23 cellular contexts compared by ENCODE assay signal in the genomic region with DNA sequence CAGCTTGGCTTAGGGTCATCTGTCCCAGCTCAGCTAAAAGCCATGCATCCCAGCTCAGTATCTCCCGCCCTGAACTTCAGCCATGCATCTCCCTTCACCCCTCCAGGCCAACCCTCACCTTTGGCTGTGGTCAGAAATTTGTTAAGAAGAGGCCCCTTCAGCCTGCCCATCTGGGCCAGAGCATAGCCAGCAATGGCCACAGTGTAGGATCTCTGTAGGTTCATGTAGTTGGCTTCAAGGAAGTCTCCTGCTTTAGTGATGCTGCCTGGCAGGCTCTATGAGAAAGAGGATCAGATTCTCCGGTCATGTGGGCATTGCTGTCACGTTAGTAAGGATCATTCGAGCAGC. TPM values are rescaled to one million over a fixed set of nuclear protein-coding genes. Genes with fewer than 3 reads are reported as not detected.
DNase-seq lines count a peak whose midpoint lies in the region; ATAC-seq, FAIRE-seq and TF ChIP-seq lines count a peak whose summit lies in the region.
"Had no signal": no experiment of that assay in that cellular context is flagged by ENCODE, and none has a peak within 500 bp of the region (broad histone marks: within the 10 kb centered on the region; RNA-seq: fewer than 3 reads in every experiment).

No MANE protein-coding gene starts in this region.

- TF ChIP-seq CTCF in GM12878 (IDR thresholded peaks at IDR 0.05 in 2 of 3, conservative IDR thresholded peaks at IDR 0.05 in 1 of 3; ENCODE audit: control insufficient read depth in 2 of 3, extremely low read depth in 1 of 3, insufficient read depth in 1 of 3, low read depth in 3 of 3, low read length in 3 of 3), result no peak
- no peak for TF ChIP-seq CTCF in spleen (IDR thresholded peaks at IDR 0.05 in 8 of 11, conservative IDR thresholded peaks at IDR 0.05 in 3 of 11)
- TF ChIP-seq CTCF in H9 (conservative IDR thresholded peaks at IDR 0.05), result no peak
- no peak for TF ChIP-seq CTCF in neural progenitor cell (IDR thresholded peaks at IDR 0.05)

- ATAC-seq in GM12878 (peak; percentile 64), left lobe of liver (peak; percentile 6), HG02678 (IDR thresholded peaks at IDR 0.05; ENCODE audit: unreplicated experiment) (no peak)
- ATAC-seq: A549; CD8-positive, alpha-beta T cell had no signal

- no peak overlapping the region for H2BK12ac ChIP-seq in H9 (ENCODE audit: insufficient read length, low read depth, low read length)

- H3K27ac ChIP-seq in GM12878 (ENCODE audit: control insufficient read depth, insufficient read depth) (no peak overlapping the region), spleen (no peak overlapping the region), H9 (ENCODE audit: insufficient read length, low read depth, low read length) (no peak overlapping the region), neural progenitor cell (no peak overlapping the region)
- H3K27ac ChIP-seq: A549 had no signal

- DNase-seq in GM12878 (ENCODE audit: low read depth, low spot score), result no peak
- no peak for DNase-seq in left lobe of liver (ENCODE audit: low spot score)
- peak; percentile 20 for DNase-seq in spleen
- DNase-seq in H9, result no peak
- DNase-seq in neural progenitor cell (ENCODE audit: low spot score), result no peak
- DNase-seq: BE2C; CD8-positive, alpha-beta T cell; COR-L47; DMS153; DMS79 treated with DMSO at 0.1 percent for 48 hours; EL; GOT3; IMR-90; KBM-7 had no signal

- TF ChIP-seq POLR2A in GM12878 (IDR thresholded peaks at IDR 0.05; ENCODE audit: low read depth, low read length) (no peak), spleen (IDR thresholded peaks at IDR 0.05) (no peak)

- H3K4me1 ChIP-seq in GM12878 (ENCODE audit: control insufficient read depth, insufficient read depth, low read length) (peaks cover 4% of the 10 kb centered on the region), spleen (no peaks in the 10 kb centered on the region), H9 (ENCODE audit: insufficient read depth, low read length) (no peaks in the 10 kb centered on the region), neural progenitor cell (no peaks in the 10 kb centered on the region)
- H3K4me1 ChIP-seq: A549, BE2C, HAP-1 had no signal

- no peak overlapping the region for H2AFZ ChIP-seq in GM12878 (ENCODE audit: control insufficient read depth, low read depth, low read length)
- H2AFZ ChIP-seq in H9 (ENCODE audit: low read length), result no peak overlapping the region
- no peak overlapping the region for H2AFZ ChIP-seq in neural progenitor cell (replicated peaks)

- H4K20me1 ChIP-seq in GM12878 (ENCODE audit: control insufficient read depth, insufficient read depth) (no peaks in the 10 kb centered on the region), H9 (ENCODE audit: control insufficient read depth, insufficient read depth, insufficient read length) (no peaks in the 10 kb centered on the region), neural progenitor cell (ENCODE audit: low read depth) (no peaks in the 10 kb centered on the region)

- H3K79me2 ChIP-seq in GM12878 (ENCODE audit: control insufficient read depth, insufficient read depth, low read length), result no peaks in the 10 kb centered on the region
- H3K79me2 ChIP-seq in H9 (ENCODE audit: insufficient read depth, low read length), result no peaks in the 10 kb centered on the region
- H3K79me2 ChIP-seq in neural progenitor cell (ENCODE audit: low read depth), result no peaks in the 10 kb centered on the region

- no peak for TF ChIP-seq EP300 in GM12878 (IDR thresholded peaks at IDR 0.05; ENCODE audit: borderline replicate concordance in 1 of 2, control insufficient read depth in 1 of 2, low read depth in 2 of 2, low read length in 2 of 2)

- peaks cover 1% of the 10 kb centered on the region; the same call in 1 of the 3 replicates for H3K9me3 ChIP-seq in GM12878 (replicated peaks; ENCODE audit: control insufficient read depth, insufficient read depth, low read length)
- no peaks in the 10 kb centered on the region for H3K9me3 ChIP-seq in spleen
- no peaks in the 10 kb centered on the region for H3K9me3 ChIP-seq in H9 (ENCODE audit: control insufficient read depth, low read depth, low read length)
- no peaks in the 10 kb centered on the region for H3K9me3 ChIP-seq in neural progenitor cell (ENCODE audit: low read depth)
- H3K9me3 ChIP-seq: A549, BE2C, HAP-1 had no signal

- no peak for TF ChIP-seq RAD21 in GM12878 (IDR thresholded peaks at IDR 0.05; ENCODE audit: insufficient read depth, low read depth, low read length)

- no peak overlapping the region for H2BK20ac ChIP-seq in H9 (ENCODE audit: low read depth, low read length, poor library complexity, severe bottlenecking)

- no peak overlapping the region for H3K56ac ChIP-seq in H9 (ENCODE audit: insufficient read length, low read depth, low read length)

- no peak overlapping the region for H3K14ac ChIP-seq in H9 (ENCODE audit: insufficient read depth, low read length)

- H2BK15ac ChIP-seq in H9 (ENCODE audit: low read depth, low read length), result no peak overlapping the region

- no peak overlapping the region for H4K8ac ChIP-seq in H9 (replicated peaks; ENCODE audit: insufficient read length, low read depth, low read length)

- H3F3A ChIP-seq in neural progenitor cell (ENCODE audit: low read depth), result no peaks in the 10 kb centered on the region

- H3K9me3 Mint-ChIP-seq in H9, result peaks cover 2 to 56% of the 10 kb centered on the region in 2 experiments; a peak in 4 of 5 replicates
- H3K9me3 Mint-ChIP-seq in neural progenitor cell, result no peaks in the 10 kb centered on the region

- WGBS in GM12878 (ENCODE audit: insufficient coverage, insufficient replicate concordance, low lambda C conversion rate, missing lambda C conversion rate), result 37% methylated on average over 4 of the region's 4 CpGs
- WGBS in spleen, 5 donors, result 79 to 82% (median 80%) methylated on average over 4 of the region's 4 CpGs
- no CpG with 5 or more reads among the region's 4 CpGs for WGBS in H9 (ENCODE audit: extremely low coverage, insufficient read length, low lambda C conversion rate)

- H3K4me1 Mint-ChIP-seq in H9 (peaks cover 3% of the 10 kb centered on the region in 2 experiments; a peak in 1 of 4 replicates), neural progenitor cell (no peaks in the 10 kb centered on the region)

- H3K23me2 ChIP-seq in H9 (ENCODE audit: insufficient read length, low read depth, low read length, poor library complexity, severe bottlenecking), result no peaks in the 10 kb centered on the region

- no peak for FAIRE-seq in GM12878 (lab: Jason Lieb, UNC)
- FAIRE-seq: A549, D721Med, G401.6, GM12892, GM19239 had no signal

- no peak overlapping the region for H3K4ac ChIP-seq in H9 (ENCODE audit: low read depth, low read length)

- H2AK5ac ChIP-seq in H9 (ENCODE audit: insufficient read length, low read length), result no peak overlapping the region

- H3K4me3 ChIP-seq in GM12878 (no peak overlapping the region), spleen (no peak overlapping the region), neural progenitor cell (no peak overlapping the region)
- H3K4me3 ChIP-seq: A549, HAP-1 had no signal

- RAD21 ChIA-PET in GM12878 (lab: Charles Lee; ENCODE audit: unreplicated experiment), result interaction anchor here (1.5 to 2.1 kb wide), 2 partner anchors 12 to 55 kb away, joined by 3 to 7 read pairs; no protein-coding TSS in a partner anchor

- H3K36me3 ChIP-seq in GM12878 (ENCODE audit: control insufficient read depth in 2 of 2, insufficient read depth in 2 of 2, low read length in 1 of 2) (no peaks in the 10 kb centered on the region), spleen (no peaks in the 10 kb centered on the region), neural progenitor cell (no peaks in the 10 kb centered on the region)
- H3K36me3 ChIP-seq: BE2C, HAP-1 had no signal

- H3K23ac ChIP-seq in H9 (ENCODE audit: insufficient read length, low read depth, low read length), result no peak overlapping the region

- intact Hi-C loops in GM12878 (cut with micrococcal nuclease; ENCODE audit: unreplicated experiment), result no loop called here
- intact Hi-C loops in spleen (cut with DNase I; ENCODE audit: low total_unique reads), result no loop called here

- H3K27ac Mint-ChIP-seq in H9, result no peak overlapping the region
- H3K27ac Mint-ChIP-seq in neural progenitor cell, result no peak overlapping the region
- H3K27ac Mint-ChIP-seq: CD8-positive, alpha-beta T cell had no signal

- no peak overlapping the region for H3K4me2 ChIP-seq in GM12878 (ENCODE audit: control insufficient read depth, insufficient read depth)
- H3K4me2 ChIP-seq in H9 (ENCODE audit: insufficient read depth, insufficient read length, low read length), result no peak overlapping the region
- H3K4me2 ChIP-seq in neural progenitor cell, result no peak overlapping the region
- H3K4me2 ChIP-seq: A549 had no signal

- in situ Hi-C loops in GM12878 (cut with MboI), result no loop called here

- H4K5ac ChIP-seq in H9 (ENCODE audit: insufficient read length, low read depth, low read length), result no peak overlapping the region

- no peak overlapping the region for H3T11ph ChIP-seq in H9 (ENCODE audit: low read length)

- SMC1A ChIA-PET in GM12878 (lab: Charles Lee; ENCODE audit: uncharacterized antibody, unreplicated experiment), result interaction anchor here (0.9 to 1.3 kb wide), 3 partner anchors 9 to 34 kb away, joined by 3 read pairs; no protein-coding TSS in a partner anchor

- no peak overlapping the region for H2BK120ac ChIP-seq in H9 (ENCODE audit: low read depth, low read length, poor library complexity, severe bottlenecking)

- CTCF ChIA-PET in GM12878 (lab: Yijun Ruan, JAX), result interaction anchor here (0.6 kb wide), 2 partner anchors 51 to 1882 kb away, joined by 3 to 4 read pairs; a partner anchor contains a TSS

- no peak overlapping the region for H3K18ac ChIP-seq in H9 (ENCODE audit: insufficient read length, low read depth, low read length)

- H3K9ac ChIP-seq in GM12878 (ENCODE audit: control insufficient read depth, insufficient read depth, low read length), result no peak overlapping the region
- H3K9ac ChIP-seq in H9 (ENCODE audit: extremely low read depth, insufficient read length, low read length), result no peak overlapping the region
- no peak overlapping the region for H3K9ac ChIP-seq in neural progenitor cell

- peaks cover 0 to 15% (median 0%) of the 10 kb centered on the region in 3 experiments; a peak in 5 of 7 replicates for H3K36me3 Mint-ChIP-seq in H9 (ENCODE audit: insufficient read depth in 1 of 3, low read depth in 3 of 3)
- no peaks in the 10 kb centered on the region for H3K36me3 Mint-ChIP-seq in neural progenitor cell
- H3K36me3 Mint-ChIP-seq: CD8-positive, alpha-beta T cell had no signal

- no peaks in the 10 kb centered on the region for H3K27me3 ChIP-seq in GM12878 (replicated peaks in 1 of 2; ENCODE audit: control insufficient read depth in 2 of 2, insufficient read depth in 2 of 2, low read length in 1 of 2)
- H3K27me3 ChIP-seq in spleen (replicated peaks in 1 of 7), result no peaks in the 10 kb centered on the region
- no peaks in the 10 kb centered on the region; the same call in 1 of the 2 replicates for H3K27me3 ChIP-seq in H9 (ENCODE audit: insufficient read depth, low read length)
- H3K27me3 ChIP-seq in neural progenitor cell, result no peaks in the 10 kb centered on the region
- H3K27me3 ChIP-seq: BE2C had no signal

- H3K27me3 Mint-ChIP-seq in H9 (ENCODE audit: low read depth), result peaks cover 7% of the 10 kb centered on the region
- peaks cover 6% of the 10 kb centered on the region for H3K27me3 Mint-ChIP-seq in neural progenitor cell (ENCODE audit: insufficient read depth, low read depth)

- H4K91ac ChIP-seq in H9 (ENCODE audit: insufficient read length, low read depth, low read length), result no peak overlapping the region

- H2BK5ac ChIP-seq in H9 (ENCODE audit: insufficient read length, low read length), result no peak overlapping the region

- no peaks in the 10 kb centered on the region for H3K79me1 ChIP-seq in H9 (ENCODE audit: insufficient read depth, low read depth, low read length, poor library complexity, severe bottlenecking)

- no TSS peak for BruUV-seq in GM12878 (replicated peaks; lab: Mats Ljungman, UMichigan)

- H3K4me3 Mint-ChIP-seq in H9 (no peak overlapping the region), neural progenitor cell (no peak overlapping the region)
- H3K4me3 Mint-ChIP-seq: CD14-positive monocyte; CD8-positive, alpha-beta T cell had no signal

- POLR2A ChIA-PET in GM12878 (lab: Charles Lee), result interaction anchor here (1.0 to 1.2 kb wide), 2 partner anchors 13 to 25 kb away, joined by 3 read pairs; no protein-coding TSS in a partner anchor

RNA-seq across cellular contexts. Expression of a gene that starts 16.6 kb away (rescaled TPM):
- total RNA-seq in GM12878 (2013; cell fraction: nucleolus; rRNA removed), result 24.4 and 26.2 TPM in 2 replicates
- 37.2 and 38.9 TPM in 2 replicates for total RNA-seq in GM12878 (2014; rRNA removed)
- total RNA-seq in GM12878 (2014; rRNA removed; fragmentation: Illumina TruSeq; extraction: Trizol), result 30.6 and 31.4 TPM in 2 replicates
- 36.7 and 40.5 TPM in 2 replicates for total RNA-seq in GM12878 (2021)
- polyA plus RNA-seq in GM12878 (2011; ENCODE audit: low read depth), result 3.6 TPM
- 17.3 and 21.7 TPM in 2 replicates for polyA plus RNA-seq in GM12878 (2011; rRNA removed)
- 28.3 and 34.0 TPM in 2 replicates for polyA plus RNA-seq in GM12878 (2011; cell fraction: cytosol; rRNA removed)
- polyA plus RNA-seq in GM12878 (2011; cell fraction: nucleus; rRNA removed), result 6.8 and 11.0 TPM in 2 replicates
- polyA plus RNA-seq in GM12878 (2012), result 5.7 and 13.2 TPM in 2 replicates
- 34.2 and 34.7 TPM in 2 replicates for polyA plus RNA-seq in GM12878 (2014; fragmentation: Illumina TruSeq; extraction: Trizol)
- 1 to 10 TPM; 4.3 to 5.7 TPM for polyA plus RNA-seq in GM12878 (2014; fragmentation: Nextera tagmentation; extraction: Ambion mirVana)
- 26.6 and 29.4 TPM in 2 replicates for polyA plus RNA-seq in GM12878 (2014; rRNA removed)
- 10 to 100 TPM; 30.0 to 31.2 TPM for polyA plus RNA-seq in GM12878 (2016; fragmentation: Nextera tagmentation; extraction: Ambion mirVana)
- polyA minus RNA-seq in GM12878 (2011; rRNA and poly(A)+ RNA removed), result 32.6 and 34.0 TPM in 2 replicates
- 9.5 and 9.9 TPM in 2 replicates for polyA minus RNA-seq in GM12878 (2011; cell fraction: cytosol; rRNA and poly(A)+ RNA removed)
- 13.3 and 17.5 TPM in 2 replicates for polyA minus RNA-seq in GM12878 (2011; cell fraction: nucleus; rRNA and poly(A)+ RNA removed)
- total RNA-seq in left lobe of liver, result 8.3 TPM
- total RNA-seq in spleen, result 10 to 100 TPM in 2 of 7 donors, 1 to 10 TPM in 5; 5.2 to 10.6 (median 8.2) TPM
- polyA plus RNA-seq in spleen, result 1 to 10 TPM in 2 of 3 donors, under 1 TPM in 1; 0.41 to 1.6 (median 1.1) TPM
- total RNA-seq in H9 (2021), result not detected in 2 replicates
- total RNA-seq in neural progenitor cell (ENCODE audit: low replicate concordance), result not detected in 2 replicates
- total RNA-seq: IMR-90 had no signal
- polyA plus RNA-seq: AG04450, IMR-90 had no signal

RNA-seq across cellular contexts. Expression of a gene that starts 33.8 kb away (rescaled TPM):
- 3.1 and 4.3 TPM in 2 replicates for total RNA-seq in GM12878 (2013; cell fraction: nucleolus; rRNA removed)
- 0.28 and 1.6 TPM in 2 replicates for total RNA-seq in GM12878 (2014; rRNA removed)
- 0.54 and 1.1 TPM in 2 replicates for total RNA-seq in GM12878 (2014; rRNA removed; fragmentation: Illumina TruSeq; extraction: Trizol)
- total RNA-seq in GM12878 (2021), result 5.9 and 6.7 TPM in 2 replicates
- polyA plus RNA-seq in GM12878 (2011; ENCODE audit: low read depth), result not detected
- polyA plus RNA-seq in GM12878 (2011; rRNA removed), result 1.1 and 1.9 TPM in 2 replicates
- polyA plus RNA-seq in GM12878 (2011; cell fraction: cytosol; rRNA removed), result 1.5 and 1.9 TPM in 2 replicates
- 1.9 and 2.6 TPM in 2 replicates for polyA plus RNA-seq in GM12878 (2011; cell fraction: nucleus; rRNA removed)
- 0.30 and 0.48 TPM in 2 replicates for polyA plus RNA-seq in GM12878 (2012)
- polyA plus RNA-seq in GM12878 (2014; fragmentation: Illumina TruSeq; extraction: Trizol), result 0.79 and 3.0 TPM in 2 replicates
- polyA plus RNA-seq in GM12878 (2014; fragmentation: Nextera tagmentation; extraction: Ambion mirVana), result 1 to 10 TPM in 1 of 2 experiments, under 1 TPM in 1; 0.64 to 2.7 TPM
- 0.95 and 2.2 TPM in 2 replicates for polyA plus RNA-seq in GM12878 (2014; rRNA removed)
- under 1 TPM; 0.20 to 0.25 TPM for polyA plus RNA-seq in GM12878 (2016; fragmentation: Nextera tagmentation; extraction: Ambion mirVana)
- polyA minus RNA-seq in GM12878 (2011; rRNA and poly(A)+ RNA removed), result 2.0 and 2.3 TPM in 2 replicates
- polyA minus RNA-seq in GM12878 (2011; cell fraction: cytosol; rRNA and poly(A)+ RNA removed), result 48.6 and 52.2 TPM in 2 replicates
- 4.1 and 16.8 TPM in 2 replicates for polyA minus RNA-seq in GM12878 (2011; cell fraction: nucleus; rRNA and poly(A)+ RNA removed)
- 11,297 TPM for total RNA-seq in left lobe of liver
- total RNA-seq in spleen, result 10 to 100 TPM in 4 of 7 donors, 1 to 10 TPM in 3; 5.8 to 68.1 (median 19.7) TPM
- polyA plus RNA-seq in spleen, result 100 to 1,000 TPM in 1 of 3 donors, 10 to 100 TPM in 2; 31.0 to 182 (median 34.1) TPM
- total RNA-seq in H9 (2021), result 4.9 and 5.9 TPM in 2 replicates
- 0.25 and 1.5 TPM in 2 replicates for total RNA-seq in neural progenitor cell (ENCODE audit: low replicate concordance)
- total RNA-seq: CD8-positive, alpha-beta T cell; IMR-90 had no signal

RNA-seq across cellular contexts. Expression of a gene that starts 50.8 kb away (rescaled TPM):
- total RNA-seq in GM12878 (2013; cell fraction: nucleolus; rRNA removed), result 37.2 and 42.9 TPM in 2 replicates
- total RNA-seq in GM12878 (2014; rRNA removed) (63.1 and 67.7 TPM in 2 replicates), GM12878 (2014; rRNA removed; fragmentation: Illumina TruSeq; extraction: Trizol) (42.7 and 43.8 TPM in 2 replicates), GM12878 (2021) (64.7 and 71.0 TPM in 2 replicates), left lobe of liver (28.8 TPM), spleen (10 to 100 TPM; 35.4 to 75.0 (median 56.0) TPM), H9 (2021) (38.2 and 39.3 TPM in 2 replicates), neural progenitor cell (ENCODE audit: low replicate concordance) (38.3 and 55.3 TPM in 2 replicates)
- 17.1 TPM for polyA plus RNA-seq in GM12878 (2011; ENCODE audit: low read depth)
- polyA plus RNA-seq in GM12878 (2011; rRNA removed) (33.6 and 56.2 TPM in 2 replicates), GM12878 (2014; fragmentation: Illumina TruSeq; extraction: Trizol) (28.9 and 56.1 TPM in 2 replicates), GM12878 (2014; fragmentation: Nextera tagmentation; extraction: Ambion mirVana) (10 to 100 TPM in 1 of 2 experiments, 1 to 10 TPM in 1; 4.4 to 17.6 TPM), GM12878 (2014; rRNA removed) (81.1 and 87.2 TPM in 2 replicates), GM12878 (2016; fragmentation: Nextera tagmentation; extraction: Ambion mirVana) (10 to 100 TPM; 57.9 to 63.1 TPM), spleen (100 to 1,000 TPM in 1 of 3 donors, 10 to 100 TPM in 2; 66.9 to 102 (median 91.8) TPM)
- 81.3 and 87.6 TPM in 2 replicates for polyA plus RNA-seq in GM12878 (2011; cell fraction: cytosol; rRNA removed)
- polyA plus RNA-seq in GM12878 (2011; cell fraction: nucleus; rRNA removed), result 178 and 218 TPM in 2 replicates
- polyA plus RNA-seq in GM12878 (2012), result 53.1 and 59.7 TPM in 2 replicates
- 74.5 TPM in 2 replicates for polyA minus RNA-seq in GM12878 (2011; rRNA and poly(A)+ RNA removed)
- polyA minus RNA-seq in GM12878 (2011; cell fraction: cytosol; rRNA and poly(A)+ RNA removed), result 17.3 and 27.0 TPM in 2 replicates
- polyA minus RNA-seq in GM12878 (2011; cell fraction: nucleus; rRNA and poly(A)+ RNA removed), result 32.6 and 40.9 TPM in 2 replicates

RNA-seq across cellular contexts. Expression of a gene that starts 52.9 kb away (rescaled TPM):
- total RNA-seq in GM12878 (2013; cell fraction: nucleolus; rRNA removed), result 35.0 and 37.1 TPM in 2 replicates
- total RNA-seq in GM12878 (2014; rRNA removed) (34.6 and 39.5 TPM in 2 replicates), GM12878 (2014; rRNA removed; fragmentation: Illumina TruSeq; extraction: Trizol) (28.1 and 28.5 TPM in 2 replicates), GM12878 (2021) (48.6 and 52.7 TPM in 2 replicates), left lobe of liver (9.0 TPM), spleen (10 to 100 TPM; 25.4 to 50.3 (median 32.1) TPM), H9 (2021) (54.1 and 56.4 TPM in 2 replicates), neural progenitor cell (ENCODE audit: low replicate concordance) (53.0 and 57.2 TPM in 2 replicates)
- 18.9 TPM for polyA plus RNA-seq in GM12878 (2011; ENCODE audit: low read depth)
- polyA plus RNA-seq in GM12878 (2011; rRNA removed) (30.1 and 44.0 TPM in 2 replicates), GM12878 (2014; fragmentation: Illumina TruSeq; extraction: Trizol) (34.7 and 38.5 TPM in 2 replicates), GM12878 (2014; fragmentation: Nextera tagmentation; extraction: Ambion mirVana) (1 to 10 TPM in 1 of 2 experiments, under 1 TPM in 1; 0.79 to 2.2 TPM), GM12878 (2014; rRNA removed) (54.5 and 56.3 TPM in 2 replicates), GM12878 (2016; fragmentation: Nextera tagmentation; extraction: Ambion mirVana) (10 to 100 TPM; 26.6 to 30.4 TPM), spleen (10 to 100 TPM; 17.2 to 58.2 (median 36.1) TPM)
- 35.9 and 44.6 TPM in 2 replicates for polyA plus RNA-seq in GM12878 (2011; cell fraction: cytosol; rRNA removed)
- 86.8 and 103 TPM in 2 replicates for polyA plus RNA-seq in GM12878 (2011; cell fraction: nucleus; rRNA removed)
- polyA plus RNA-seq in GM12878 (2012), result 42.0 and 53.2 TPM in 2 replicates
- 18.0 and 29.1 TPM in 2 replicates for polyA minus RNA-seq in GM12878 (2011; rRNA and poly(A)+ RNA removed)
- 17.6 and 19.0 TPM in 2 replicates for polyA minus RNA-seq in GM12878 (2011; cell fraction: cytosol; rRNA and poly(A)+ RNA removed)
- 16.3 and 21.9 TPM in 2 replicates for polyA minus RNA-seq in GM12878 (2011; cell fraction: nucleus; rRNA and poly(A)+ RNA removed)

Comparison
In these comparisons a context has a peak if more than half of its experiments do, and no peak if none do; other contexts are left out.
1. RNA of a gene that starts 33.8 kb away (total RNA-seq): 11,297 TPM in left lobe of liver (single experiment); 5.8 to 68.1 TPM in spleen, 4.9 to 5.9 TPM in H9, 0.25 to 1.5 TPM in neural progenitor cell and 0.28 to 6.7 TPM in GM12878; every median in the first group is over 100 times any median in the second.